In the genomic region with DNA sequence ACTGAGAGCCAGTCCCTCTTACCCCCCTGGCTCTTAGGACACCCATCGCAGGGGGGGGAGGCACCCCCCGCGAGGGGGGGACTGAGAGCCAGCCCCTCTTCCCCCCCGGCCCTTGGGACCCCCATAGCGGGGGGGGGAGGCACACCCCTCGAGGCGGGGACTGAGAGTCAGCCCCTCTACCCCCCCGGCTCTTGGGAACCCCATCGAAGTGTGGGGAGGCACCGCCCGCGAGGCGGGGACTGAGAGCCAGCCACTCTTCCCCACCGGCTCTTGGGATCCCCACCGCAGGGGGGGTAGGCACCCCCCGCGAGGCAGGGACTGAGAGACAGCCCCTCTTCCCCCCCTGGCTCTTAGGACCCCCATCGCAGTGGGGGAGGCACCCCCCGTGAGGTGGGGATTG, we compare ENCODE assay signal across 26 cellular contexts.
"Had no signal": no experiment of that assay in that cellular context is flagged by ENCODE, and none has a peak within 500 bp of the region (broad histone marks: within the 10 kb centered on the region; RNA-seq: fewer than 3 reads in every experiment).

No MANE protein-coding gene starts in this region.

- H3K9me3 ChIP-seq: esophagus squamous epithelium, gastrocnemius medialis, heart right ventricle, left ventricle myocardium inferior, lower lobe of right lung, mucosa of descending colon had no signal

- H3K27ac ChIP-seq: coronary artery, dorsolateral prefrontal cortex, epithelial cell of prostate, esophagus squamous epithelium, gastrocnemius medialis, heart right ventricle, left ventricle myocardium inferior, lower lobe of right lung had no signal

- ATAC-seq: effector memory CD8-positive, alpha-beta T cell; esophagus mucosa; gastrocnemius medialis; heart right ventricle; left colon; left lobe of liver; lower lobe of right lung; mucosa of descending colon had no signal

- H3K36me3 ChIP-seq: esophagus squamous epithelium, gastrocnemius medialis, heart right ventricle, left ventricle myocardium inferior, lower lobe of right lung had no signal

- H3K4me3 ChIP-seq: coronary artery, dorsolateral prefrontal cortex, esophagus squamous epithelium, gastrocnemius medialis, heart right ventricle, left ventricle myocardium inferior, lower lobe of right lung, mucosa of descending colon had no signal

- DNase-seq: dermis blood vessel endothelial cell; dorsolateral prefrontal cortex; effector CD8-positive, alpha-beta T cell; effector memory CD8-positive, alpha-beta T cell; erythroblast; esophagus squamous epithelium; foreskin fibroblast; foreskin melanocyte; gastrocnemius medialis; glutamatergic neuron; head of caudate nucleus; heart right ventricle; hippocampal formation; immature natural killer cell; islet precursor cell; kidney; kidney glomerular epithelial cell; left colon; left ventricle myocardium inferior; lower lobe of right lung; mesenchymal stem cell; mucosa of descending colon had no signal
